ENCODE assay signal across 17 cellular contexts in genomic region chr1:181559142-181559541, GRCh38.
DNase-seq lines count a peak whose midpoint lies in the region; ATAC-seq and TF ChIP-seq lines count a peak whose summit lies in the region.
"Had no signal": no experiment of that assay in that cellular context is flagged by ENCODE, and none has a peak within 500 bp of the region (broad histone marks: within the 10 kb centered on the region; RNA-seq: fewer than 3 reads in every experiment).

No MANE protein-coding gene starts in this region.

- H4K8ac ChIP-seq in mesendoderm (ENCODE audit: low read depth, low read length): no peak overlapping the region

- H3K9me3 Mint-ChIP-seq in GM23338: no peaks in the 10 kb centered on the region
- H3K9me3 Mint-ChIP-seq: CD4-positive, alpha-beta T cell; CD8-positive, alpha-beta T cell had no signal

- no peak overlapping the region for H3K4ac ChIP-seq in mesendoderm (ENCODE audit: low read depth, low read length)

- no peak overlapping the region for H3K27ac ChIP-seq in GM23338 (ENCODE audit: low read depth)
- H3K27ac ChIP-seq in caudate nucleus (ENCODE audit: low read depth, low read length): peak overlapping the region; percentile 18
- H3K27ac ChIP-seq in mesendoderm (ENCODE audit: low read depth, low read length): no peak overlapping the region
- H3K27ac ChIP-seq: 22Rv1; A549; BLaER1 treated with 17β-estradiol and CSF1 and Interleukin-3, amounts not matched to agents 10 nM and 100 nM; C4-2B had no signal

- no peak overlapping the region for H3K23ac ChIP-seq in mesendoderm (ENCODE audit: low read length)

- H3K36me3 ChIP-seq in GM23338 (ENCODE audit: insufficient read depth) (no peaks in the 10 kb centered on the region), mesendoderm (ENCODE audit: control insufficient read depth, insufficient read depth, low read length) (no peaks in the 10 kb centered on the region)
- H3K36me3 ChIP-seq: BLaER1 treated with 17β-estradiol and CSF1 and Interleukin-3, amounts not matched to agents 10 nM and 100 nM had no signal

- no peaks in the 10 kb centered on the region for H3F3A ChIP-seq in GM23338 (replicated peaks; ENCODE audit: low read depth)

- H3K4me1 ChIP-seq in GM23338 (ENCODE audit: insufficient read depth) (peaks cover 17% of the 10 kb centered on the region), mesendoderm (ENCODE audit: control insufficient read depth, low read depth, low read length) (peaks cover 5% of the 10 kb centered on the region)
- H3K4me1 ChIP-seq: A549; BLaER1 treated with 17β-estradiol and CSF1 and Interleukin-3, amounts not matched to agents 10 nM and 100 nM; Caco-2 had no signal

- no peak overlapping the region for H3K4me3 Mint-ChIP-seq in GM23338
- H3K4me3 Mint-ChIP-seq: B cell; CD4-positive, alpha-beta T cell; CD8-positive, alpha-beta T cell had no signal

- H3K4me1 Mint-ChIP-seq in GM23338: no peaks in the 10 kb centered on the region
- H3K4me1 Mint-ChIP-seq: B cell had no signal

- no peaks in the 10 kb centered on the region for H3K27me3 Mint-ChIP-seq in GM23338 (ENCODE audit: insufficient read depth, low read depth, poor library complexity)
- H3K27me3 Mint-ChIP-seq: B cell had no signal

- H3K79me2 ChIP-seq in GM23338 (replicated peaks; ENCODE audit: insufficient read depth): no peaks in the 10 kb centered on the region
- no peaks in the 10 kb centered on the region for H3K79me2 ChIP-seq in mesendoderm (ENCODE audit: control insufficient read depth, insufficient read depth, low read length)

- H3K9me2 ChIP-seq in GM23338 (ENCODE audit: insufficient read depth): peaks cover 3% of the 10 kb centered on the region; the same call in 1 of the 2 replicates

- no peak overlapping the region for H2BK15ac ChIP-seq in mesendoderm (replicated peaks; ENCODE audit: low read depth)

- no CpG with 5 or more reads among the region's 1 CpG for WGBS in mesendoderm (ENCODE audit: extremely low coverage, insufficient coverage, low lambda C conversion rate)

- no peaks in the 10 kb centered on the region for H4K20me1 ChIP-seq in GM23338 (replicated peaks; ENCODE audit: insufficient read depth)
- H4K20me1 ChIP-seq: BLaER1 treated with 17β-estradiol and CSF1 and Interleukin-3, amounts not matched to agents 10 nM and 100 nM had no signal

- no peak for TF ChIP-seq CTCF in GM23338 (conservative IDR thresholded peaks at IDR 0.05; ENCODE audit: low read depth in 2 of 2)

- no peak overlapping the region for H2BK5ac ChIP-seq in mesendoderm (ENCODE audit: low read length)

- H3K56ac ChIP-seq in mesendoderm (ENCODE audit: low read length): no peak overlapping the region

- no peak overlapping the region for H3K4me2 ChIP-seq in GM23338
- H3K4me2 ChIP-seq in mesendoderm (ENCODE audit: low read length): no peak overlapping the region
- H3K4me2 ChIP-seq: A549; BLaER1 treated with 17β-estradiol and CSF1 and Interleukin-3, amounts not matched to agents 10 nM and 100 nM had no signal

- H3K4me3 ChIP-seq in GM23338: no peak overlapping the region
- no peak overlapping the region for H3K4me3 ChIP-seq in mesendoderm (ENCODE audit: low read length)
- H3K4me3 ChIP-seq: A549; BLaER1 treated with 17β-estradiol and CSF1 and Interleukin-3, amounts not matched to agents 10 nM and 100 nM had no signal

- no peak overlapping the region for H3K9ac ChIP-seq in mesendoderm (ENCODE audit: low read length)
- H3K9ac ChIP-seq: BLaER1 treated with 17β-estradiol and CSF1 and Interleukin-3, amounts not matched to agents 10 nM and 100 nM had no signal

- no peak overlapping the region for H2AK5ac ChIP-seq in mesendoderm (ENCODE audit: low read length)

- peak overlapping the region; percentile 38; the same call in 1 of the 2 replicates for H2AFZ ChIP-seq in GM23338

- no peaks in the 10 kb centered on the region for H3K79me1 ChIP-seq in mesendoderm (ENCODE audit: low read length)

- ATAC-seq in GM23338: peak; percentile 50; the same call in 2 of the 3 replicates
- no peak for ATAC-seq in HG03135 (IDR thresholded peaks at IDR 0.05; ENCODE audit: unreplicated experiment)
- ATAC-seq: A549; CD8-positive, alpha-beta T cell had no signal

- H2BK120ac ChIP-seq in mesendoderm (ENCODE audit: low read depth, low read length): no peak overlapping the region

- H3K18ac ChIP-seq in mesendoderm (ENCODE audit: low read length): no peak overlapping the region

- DNase-seq in GM23338 (ENCODE audit: low spot score) (no peak), caudate nucleus (lab: John Stamatoyannopoulos, UW) (no peak), mesendoderm (peak; percentile 43), KBM-7 (no peak)
- DNase-seq: AML-193; Caco-2; Calu3; CD4-positive, alpha-beta T cell; CD8-positive, alpha-beta T cell; DMS79 treated with DMSO at 0.1 percent for 48 hours; GF-D8 had no signal

- no peak overlapping the region for H4K5ac ChIP-seq in mesendoderm (ENCODE audit: low read length)

- in situ Hi-C loops in KBM-7 (cut with MboI; ENCODE audit: low pct_unique_long_range_greater_than_20kb, low sequenced_read_pairs): no loop called here

- H3K27ac Mint-ChIP-seq in GM23338: no peak overlapping the region
- H3K27ac Mint-ChIP-seq: B cell; CD4-positive, alpha-beta T cell; CD8-positive, alpha-beta T cell had no signal

- H3K36me3 Mint-ChIP-seq in GM23338 (ENCODE audit: low read depth): no peaks in the 10 kb centered on the region
- H3K36me3 Mint-ChIP-seq: CD8-positive, alpha-beta T cell had no signal

- no peaks in the 10 kb centered on the region for H3K27me3 ChIP-seq in GM23338 (ENCODE audit: insufficient read depth)
- no peaks in the 10 kb centered on the region for H3K27me3 ChIP-seq in mesendoderm (ENCODE audit: insufficient read depth, low read length, poor library complexity)
- H3K27me3 ChIP-seq: BLaER1 treated with 17β-estradiol and CSF1 and Interleukin-3, amounts not matched to agents 10 nM and 100 nM had no signal

TF ChIP-seq in GM23338, 12 proteins besides CTCF, POLR2A, EP300 and RAD21 (continues in another document):
- no peak for TF ChIP-seq EZH2 (IDR thresholded peaks at IDR 0.05; ENCODE audit: low read depth, unreplicated experiment)
- no peak for TF ChIP-seq ZNF331 (CRISPR knock-in tag; IDR thresholded peaks at IDR 0.05; ENCODE audit: low read depth)
- TF ChIP-seq JUNB (IDR thresholded peaks at IDR 0.05; ENCODE audit: unreplicated experiment): no peak
- TF ChIP-seq STAT1 (IDR thresholded peaks at IDR 0.05; ENCODE audit: unreplicated experiment): no peak
- TF ChIP-seq, protein P1, sequence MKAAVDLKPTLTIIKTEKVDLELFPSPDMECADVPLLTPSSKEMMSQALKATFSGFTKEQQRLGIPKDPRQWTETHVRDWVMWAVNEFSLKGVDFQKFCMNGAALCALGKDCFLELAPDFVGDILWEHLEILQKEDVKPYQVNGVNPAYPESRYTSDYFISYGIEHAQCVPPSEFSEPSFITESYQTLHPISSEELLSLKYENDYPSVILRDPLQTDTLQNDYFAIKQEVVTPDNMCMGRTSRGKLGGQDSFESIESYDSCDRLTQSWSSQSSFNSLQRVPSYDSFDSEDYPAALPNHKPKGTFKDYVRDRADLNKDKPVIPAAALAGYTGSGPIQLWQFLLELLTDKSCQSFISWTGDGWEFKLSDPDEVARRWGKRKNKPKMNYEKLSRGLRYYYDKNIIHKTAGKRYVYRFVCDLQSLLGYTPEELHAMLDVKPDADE (IDR thresholded peaks at IDR 0.05): no peak
- TF ChIP-seq CREB1 (CRISPR knock-in tag; IDR thresholded peaks at IDR 0.05; ENCODE audit: low read depth): no peak
- TF ChIP-seq, protein P2, sequence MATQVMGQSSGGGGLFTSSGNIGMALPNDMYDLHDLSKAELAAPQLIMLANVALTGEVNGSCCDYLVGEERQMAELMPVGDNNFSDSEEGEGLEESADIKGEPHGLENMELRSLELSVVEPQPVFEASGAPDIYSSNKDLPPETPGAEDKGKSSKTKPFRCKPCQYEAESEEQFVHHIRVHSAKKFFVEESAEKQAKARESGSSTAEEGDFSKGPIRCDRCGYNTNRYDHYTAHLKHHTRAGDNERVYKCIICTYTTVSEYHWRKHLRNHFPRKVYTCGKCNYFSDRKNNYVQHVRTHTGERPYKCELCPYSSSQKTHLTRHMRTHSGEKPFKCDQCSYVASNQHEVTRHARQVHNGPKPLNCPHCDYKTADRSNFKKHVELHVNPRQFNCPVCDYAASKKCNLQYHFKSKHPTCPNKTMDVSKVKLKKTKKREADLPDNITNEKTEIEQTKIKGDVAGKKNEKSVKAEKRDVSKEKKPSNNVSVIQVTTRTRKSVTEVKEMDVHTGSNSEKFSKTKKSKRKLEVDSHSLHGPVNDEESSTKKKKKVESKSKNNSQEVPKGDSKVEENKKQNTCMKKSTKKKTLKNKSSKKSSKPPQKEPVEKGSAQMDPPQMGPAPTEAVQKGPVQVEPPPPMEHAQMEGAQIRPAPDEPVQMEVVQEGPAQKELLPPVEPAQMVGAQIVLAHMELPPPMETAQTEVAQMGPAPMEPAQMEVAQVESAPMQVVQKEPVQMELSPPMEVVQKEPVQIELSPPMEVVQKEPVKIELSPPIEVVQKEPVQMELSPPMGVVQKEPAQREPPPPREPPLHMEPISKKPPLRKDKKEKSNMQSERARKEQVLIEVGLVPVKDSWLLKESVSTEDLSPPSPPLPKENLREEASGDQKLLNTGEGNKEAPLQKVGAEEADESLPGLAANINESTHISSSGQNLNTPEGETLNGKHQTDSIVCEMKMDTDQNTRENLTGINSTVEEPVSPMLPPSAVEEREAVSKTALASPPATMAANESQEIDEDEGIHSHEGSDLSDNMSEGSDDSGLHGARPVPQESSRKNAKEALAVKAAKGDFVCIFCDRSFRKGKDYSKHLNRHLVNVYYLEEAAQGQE (IDR thresholded peaks at IDR 0.05; ENCODE audit: unreplicated experiment): no peak
- TF ChIP-seq EZH2phosphoT487 (IDR thresholded peaks at IDR 0.05; ENCODE audit: unreplicated experiment): no peak
- no peak for TF ChIP-seq NANOG (IDR thresholded peaks at IDR 0.05; ENCODE audit: borderline replicate concordance)
- TF ChIP-seq ZNF114 (CRISPR knock-in tag; IDR thresholded peaks at IDR 0.05): no peak
